ENCODE assay signal across 8 cellular contexts in the genomic region with DNA sequence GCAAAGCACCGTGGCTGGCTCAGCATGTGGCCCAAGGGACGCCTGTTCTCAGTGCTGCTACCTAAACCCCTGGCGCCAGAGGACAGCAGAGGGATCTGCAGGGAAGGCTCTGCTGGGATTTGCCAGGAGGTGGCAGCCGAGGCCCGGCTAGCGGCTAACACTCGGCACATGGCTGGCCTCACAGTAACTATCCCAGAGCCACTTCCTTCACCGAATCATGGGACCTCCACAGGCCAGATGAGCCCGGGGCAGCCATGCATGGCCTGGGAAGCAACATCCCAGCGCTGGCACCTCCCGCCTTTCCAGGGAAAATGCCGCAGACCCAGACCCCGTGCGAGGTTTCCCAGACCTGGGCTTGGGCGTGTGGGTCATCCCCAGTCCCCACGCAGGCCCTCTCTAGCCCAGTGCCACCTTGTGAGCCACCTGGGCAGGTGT. TPM values are rescaled to one million over a fixed set of nuclear protein-coding genes. Genes with fewer than 3 reads are reported as not detected.
DNase-seq lines count a peak whose midpoint lies in the region; ATAC-seq and TF ChIP-seq lines count a peak whose summit lies in the region.

No MANE protein-coding gene starts in this region.

- H3K27ac ChIP-seq in SJSA1, result no peak overlapping the region
- no peak overlapping the region for H3K27ac ChIP-seq in uterus

- H3K4me1 ChIP-seq in SJSA1 (replicated peaks), result no peaks in the 10 kb centered on the region
- H3K4me1 ChIP-seq in uterus, result peaks cover 0 to 7% of the 10 kb centered on the region in 2 donors

- no peaks in the 10 kb centered on the region for H3K27me3 Mint-ChIP-seq in activated naive CD8-positive, alpha-beta T cell treated with anti-CD3 and anti-CD28 coated beads for 36 hours

- peak; percentile 91 for DNase-seq in Ammon's horn (ENCODE audit: low spot score)
- peak; percentile 39 to 80 for DNase-seq in SJSA1 (ENCODE audit: low read depth in 1 of 2, low spot score in 2 of 2)
- DNase-seq in activated naive CD8-positive, alpha-beta T cell treated with anti-CD3 and anti-CD28 coated beads for 36 hours, result peak; percentile 77
- peak; percentile 68 to 92 (median 85) for DNase-seq in head of caudate nucleus
- peak; percentile 76 to 98 (median 88) for DNase-seq in posterior cingulate gyrus
- peak; percentile 58 to 72 for DNase-seq in uterus

- TF ChIP-seq POLR2A in uterus (IDR thresholded peaks at IDR 0.05), result no peak

- intact Hi-C loops in head of caudate nucleus (cut with DNase I), result loop anchor here (5.0 kb wide), 2 partner anchors 129 to 229 kb away; no protein-coding TSS in a partner anchor
- intact Hi-C loops in posterior cingulate gyrus (cut with DNase I), result loop anchor here (1.0 to 5.0 kb wide), 4 partner anchors 109 to 414 kb away; partner anchors contain the start of gene LRRC27
- intact Hi-C loops in uterus (cut with DNase I; ENCODE audit: low total_unique reads), result loop anchor here (5.0 kb wide), 2 partner anchors 129 to 229 kb away; no protein-coding TSS in a partner anchor

- H3K9me3 Mint-ChIP-seq in activated naive CD8-positive, alpha-beta T cell treated with anti-CD3 and anti-CD28 coated beads for 36 hours, result peaks cover 3% of the 10 kb centered on the region

- peaks cover 1% of the 10 kb centered on the region for H3K4me1 Mint-ChIP-seq in activated naive CD8-positive, alpha-beta T cell treated with anti-CD3 and anti-CD28 coated beads for 36 hours

- H3K27me3 ChIP-seq in SJSA1 (replicated peaks), result no peaks in the 10 kb centered on the region
- H3K27me3 ChIP-seq in uterus, result no peaks in the 10 kb centered on the region

- no peak overlapping the region for H3K27ac Mint-ChIP-seq in activated naive CD8-positive, alpha-beta T cell treated with anti-CD3 and anti-CD28 coated beads for 36 hours

- H3K4me3 Mint-ChIP-seq in activated naive CD8-positive, alpha-beta T cell treated with anti-CD3 and anti-CD28 coated beads for 36 hours, result no peak overlapping the region

- H3K36me3 ChIP-seq in SJSA1 (no peaks in the 10 kb centered on the region), uterus (no peaks in the 10 kb centered on the region)

- peak; percentile 82 to 97 (median 86) for TF ChIP-seq CTCF in uterus (IDR thresholded peaks at IDR 0.05)

- ATAC-seq in GM18909 (IDR thresholded peaks at IDR 0.05; ENCODE audit: poor library complexity, unreplicated experiment) (peak; percentile 85), HG03439 (IDR thresholded peaks at IDR 0.05; ENCODE audit: unreplicated experiment) (peak; percentile 69)

- peaks cover 5% of the 10 kb centered on the region for H3K36me3 Mint-ChIP-seq in activated naive CD8-positive, alpha-beta T cell treated with anti-CD3 and anti-CD28 coated beads for 36 hours

- H3K4me3 ChIP-seq in SJSA1 (no peak overlapping the region), uterus (no peak overlapping the region)

- no peaks in the 10 kb centered on the region for H3K9me3 ChIP-seq in SJSA1 (replicated peaks)
- no peaks in the 10 kb centered on the region for H3K9me3 ChIP-seq in uterus

RNA-seq across cellular contexts. Expression of gene DPYSL4, which starts 36.4 kb away (rescaled TPM):
- 1.3 TPM in 1 of 2 replicates, not detected in the other for total RNA-seq in SJSA1 (2014; rRNA removed; shearing (Covaris generic))
- total RNA-seq in activated naive CD8-positive, alpha-beta T cell treated with anti-CD3 and anti-CD28 coated beads for 36 hours, result 10 to 100 TPM; 19.9 to 22.2 TPM
- 1 to 10 TPM in 2 of 4 donors, not detected in 2; 1.5 to 5.0 TPM for total RNA-seq in uterus
